22 cellular contexts compared by ENCODE assay signal in the genomic region with DNA sequence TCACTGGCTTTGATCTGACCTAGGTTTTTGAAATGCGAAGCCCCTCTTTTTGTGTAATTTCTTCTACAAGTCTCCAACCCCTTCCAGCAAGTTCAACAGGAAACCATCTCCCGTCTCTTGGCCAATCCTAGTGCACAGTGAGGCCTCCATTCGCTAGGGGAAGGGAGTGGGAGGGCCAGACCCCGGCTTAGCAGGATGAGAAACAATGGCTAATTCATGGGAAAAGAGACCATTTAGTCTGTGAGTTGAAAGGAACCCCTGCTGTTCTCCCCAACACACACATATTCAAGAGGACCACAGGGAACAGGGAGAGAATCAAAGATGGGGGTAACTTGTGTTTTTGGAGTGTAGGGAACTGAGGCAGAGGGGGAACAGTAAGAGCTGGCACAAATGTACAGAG.
A peak's percentile ranks its signal among the peaks of the same experiment; 100 is the strongest.
DNase-seq lines count a peak whose midpoint lies in the region; ATAC-seq and TF ChIP-seq lines count a peak whose summit lies in the region.
"Had no signal": no experiment of that assay in that cellular context is flagged by ENCODE, and none has a peak within 500 bp of the region (broad histone marks: within the 10 kb centered on the region; RNA-seq: fewer than 3 reads in every experiment).

No MANE protein-coding gene starts in this region.

- H3K9me3 Mint-ChIP-seq in Caco-2 (ENCODE audit: unreplicated experiment) (no peaks in the 10 kb centered on the region), glutamatergic neuron (ENCODE audit: unreplicated experiment) (peaks cover 34% of the 10 kb centered on the region)
- H3K9me3 Mint-ChIP-seq: activated CD4-positive, alpha-beta T cell treated with anti-CD3 and anti-CD28 coated beads, Interleukin-2, amount 10 ng/mL, durations not matched to agents 24 days and 14 days; activated T-helper 2 cell treated with anti-CD3 and anti-CD28 coated beads, Interferon-gamma antibody, Interleukin-2, Interleukin-4, amounts not matched to agents 10 μg/mL and 5 μg/mL and 100 μg/mL, durations not matched to agents 14 hours and 24 hours and 36 hours had no signal

- TF ChIP-seq CTCF in Caco-2 (IDR thresholded peaks at IDR 0.05; ENCODE audit: insufficient read depth in 1 of 2, low read depth in 1 of 2, low read length in 1 of 2, severe bottlenecking in 1 of 2, unreplicated experiment in 1 of 2) (no peak), Panc1 (IDR thresholded peaks at IDR 0.05) (no peak), glutamatergic neuron (IDR thresholded peaks at IDR 0.05; ENCODE audit: partially characterized antibody, unreplicated experiment) (no peak), psoas muscle (IDR thresholded peaks at IDR 0.05) (no peak), lower lobe of right lung (IDR thresholded peaks at IDR 0.05) (no peak), uterus (IDR thresholded peaks at IDR 0.05) (no peak)

- H3K4me1 Mint-ChIP-seq in Caco-2 (ENCODE audit: low read depth, unreplicated experiment): peaks cover 6% of the 10 kb centered on the region
- H3K4me1 Mint-ChIP-seq in glutamatergic neuron (ENCODE audit: low read depth, unreplicated experiment): peaks cover 26% of the 10 kb centered on the region

- ATAC-seq in Panc1 (no peak), psoas muscle (no peak), lower lobe of right lung (no peak)
- ATAC-seq: naive thymus-derived CD4-positive, alpha-beta T cell; stimulated activated naive CD8-positive, alpha-beta T cell treated with anti-CD3 and anti-CD28 coated beads, Interleukin-15, Interleukin-2, amounts not matched to agents 100 U/mL and 50 U/mL, for 24 hours had no signal

- DNase-seq in Caco-2 (no peak), Panc1 (ENCODE audit: low read depth, low spot score) (no peak), glutamatergic neuron (no peak), psoas muscle (no peak), lower lobe of right lung (no peak), uterus (no peak)
- no peak for DNase-seq in activated naive CD4-positive, alpha-beta T cell treated with Interleukin-2 at 50 U/mL for 16 hours
- DNase-seq: activated CD4-positive, alpha-beta T cell treated with anti-CD3 and anti-CD28 coated beads, Interleukin-2, amount 10 ng/mL, durations not matched to agents 24 days and 14 days; activated CD8-positive, alpha-beta memory T cell treated with anti-CD3 and anti-CD28 coated beads, Interleukin-2, amount 50 U/mL, for 4 hours; cortex of kidney; EL; naive thymus-derived CD4-positive, alpha-beta T cell; NCI-H1092 treated with DMSO at 0.1 percent for 48 hours; NCI-H2107; NCI-H524; stimulated activated CD4-positive, alpha-beta T cell treated with anti-CD3 and anti-CD28 coated beads, Interleukin-2, amount 100 ng/mL, for 24 hours; stimulated activated naive CD8-positive, alpha-beta T cell treated with anti-CD3 and anti-CD28 coated beads, Interleukin-15, Interleukin-2, amounts not matched to agents 100 U/mL and 50 U/mL, for 24 hours; transverse colon had no signal

- H3K27ac ChIP-seq in Panc1 (ENCODE audit: low read length): peak overlapping the region; percentile 77
- H3K27ac ChIP-seq in psoas muscle: peak overlapping the region; percentile 95
- H3K27ac ChIP-seq in lower lobe of right lung: no peak overlapping the region
- no peak overlapping the region for H3K27ac ChIP-seq in uterus

- TF ChIP-seq POLR2A in uterus (IDR thresholded peaks at IDR 0.05): no peak

- intact Hi-C loops in Caco-2 (cut with micrococcal nuclease; ENCODE audit: unreplicated experiment) (loop anchor here (5.0 kb wide), 1 partner anchor 65 kb away; no protein-coding TSS in a partner anchor), Panc1 (cut with micrococcal nuclease; ENCODE audit: unreplicated experiment) (no loop called here), psoas muscle (cut with DNase I) (no loop called here), lower lobe of right lung (cut with DNase I) (no loop called here), uterus (cut with DNase I; ENCODE audit: low total_unique reads) (no loop called here)

- no peaks in the 10 kb centered on the region for H3K27me3 Mint-ChIP-seq in Caco-2 (ENCODE audit: insufficient read depth, unreplicated experiment)
- peaks cover 30% of the 10 kb centered on the region for H3K27me3 Mint-ChIP-seq in glutamatergic neuron (ENCODE audit: unreplicated experiment)
- H3K27me3 Mint-ChIP-seq: activated CD4-positive, alpha-beta T cell treated with anti-CD3 and anti-CD28 coated beads, Interleukin-2, amount 10 ng/mL, durations not matched to agents 24 days and 14 days; B cell; naive thymus-derived CD4-positive, alpha-beta T cell had no signal

- H3K27ac Mint-ChIP-seq in Caco-2 (ENCODE audit: unreplicated experiment): peak overlapping the region; percentile 3
- peak overlapping the region; percentile 10 for H3K27ac Mint-ChIP-seq in glutamatergic neuron (ENCODE audit: unreplicated experiment)
- H3K27ac Mint-ChIP-seq: activated CD4-positive, alpha-beta T cell treated with anti-CD3 and anti-CD28 coated beads, Interleukin-2, amount 10 ng/mL, durations not matched to agents 24 days and 14 days; activated T-helper 2 cell treated with anti-CD3 and anti-CD28 coated beads, Interferon-gamma antibody, Interleukin-2, Interleukin-4, amounts not matched to agents 10 μg/mL and 5 μg/mL and 100 μg/mL, durations not matched to agents 14 hours and 24 hours and 36 hours had no signal

- H3K4me1 ChIP-seq in Caco-2 (no peaks in the 10 kb centered on the region), Panc1 (ENCODE audit: control insufficient read depth, insufficient read depth, low read length) (peaks cover 42% of the 10 kb centered on the region), psoas muscle (peaks cover 57% of the 10 kb centered on the region), lower lobe of right lung (peaks cover 15% of the 10 kb centered on the region), uterus (no peaks in the 10 kb centered on the region)
- H3K4me1 ChIP-seq: HAP-1 had no signal

- peaks cover 71% of the 10 kb centered on the region for H3K36me3 Mint-ChIP-seq in Caco-2 (ENCODE audit: insufficient read depth, unreplicated experiment)
- H3K36me3 Mint-ChIP-seq in glutamatergic neuron (ENCODE audit: unreplicated experiment): peaks cover 5% of the 10 kb centered on the region

- H3K27me3 ChIP-seq in Caco-2 (replicated peaks; ENCODE audit: control insufficient read depth, insufficient read depth, low read length): no peaks in the 10 kb centered on the region
- H3K27me3 ChIP-seq in Panc1 (ENCODE audit: control insufficient read depth, insufficient read depth, low read length): no peaks in the 10 kb centered on the region
- H3K27me3 ChIP-seq in psoas muscle (ENCODE audit: insufficient read depth in 3 of 3, low read length in 2 of 3): no peaks in the 10 kb centered on the region
- no peaks in the 10 kb centered on the region for H3K27me3 ChIP-seq in lower lobe of right lung (ENCODE audit: low read depth)
- no peaks in the 10 kb centered on the region for H3K27me3 ChIP-seq in uterus
- H3K27me3 ChIP-seq: transverse colon had no signal

- CTCF ChIA-PET in Caco-2 (lab: Charles Lee): no interaction called here
- CTCF ChIA-PET in Panc1 (lab: Charles Lee): no interaction called here

- no peak overlapping the region for H3K4me3 ChIP-seq in Caco-2 (ENCODE audit: low read depth, low read length)
- H3K4me3 ChIP-seq in Panc1 (ENCODE audit: low read depth in 2 of 2, low read length in 2 of 2): no peak overlapping the region
- H3K4me3 ChIP-seq in psoas muscle: no peak overlapping the region
- no peak overlapping the region for H3K4me3 ChIP-seq in lower lobe of right lung
- H3K4me3 ChIP-seq in uterus: no peak overlapping the region
- H3K4me3 ChIP-seq: HAP-1, skin epidermis, transverse colon had no signal

- no peaks in the 10 kb centered on the region for H3K9me3 ChIP-seq in Caco-2
- H3K9me3 ChIP-seq in Panc1 (ENCODE audit: control insufficient read depth, insufficient read depth, low read depth, low read length): no peaks in the 10 kb centered on the region
- no peaks in the 10 kb centered on the region for H3K9me3 ChIP-seq in psoas muscle
- no peaks in the 10 kb centered on the region for H3K9me3 ChIP-seq in lower lobe of right lung
- no peaks in the 10 kb centered on the region for H3K9me3 ChIP-seq in uterus
- H3K9me3 ChIP-seq: HAP-1, transverse colon had no signal

- in situ Hi-C loops in Panc1 (cut with HindIII; ENCODE audit: low pct_unique_long_range_greater_than_20kb, low sequenced_read_pairs): no loop called here

- H3K36me3 ChIP-seq in Caco-2 (ENCODE audit: control insufficient read depth, insufficient read depth, low read length) (peaks cover 1% of the 10 kb centered on the region), Panc1 (ENCODE audit: control insufficient read depth, insufficient read depth, low read length) (peaks cover 13% of the 10 kb centered on the region; the same call in 1 of the 2 replicates), psoas muscle (ENCODE audit: insufficient read depth in 1 of 2, low read depth in 1 of 2) (peaks cover 0 to 20% of the 10 kb centered on the region in 2 donors), lower lobe of right lung (peaks cover 26% of the 10 kb centered on the region), uterus (no peaks in the 10 kb centered on the region)

- POLR2A ChIA-PET in Caco-2 (lab: Charles Lee): no interaction called here
- POLR2A ChIA-PET in Panc1 (lab: Charles Lee): no interaction called here

- 75 to 81% (median 78%) methylated on average over 4 of the region's 4 CpGs for WGBS in psoas muscle, 3 donors

- no peak overlapping the region for H3K4me3 Mint-ChIP-seq in Caco-2 (ENCODE audit: unreplicated experiment)
- peak overlapping the region; percentile 8 for H3K4me3 Mint-ChIP-seq in glutamatergic neuron (ENCODE audit: unreplicated experiment)
- H3K4me3 Mint-ChIP-seq: activated CD4-positive, alpha-beta T cell treated with anti-CD3 and anti-CD28 coated beads, Interleukin-2, amount 10 ng/mL, durations not matched to agents 24 days and 14 days; B cell had no signal

- BruUV-seq in Caco-2 (replicated peaks; lab: Mats Ljungman, UMichigan): no TSS peak
- no TSS peak for BruUV-seq in Panc1 (replicated peaks; lab: Mats Ljungman, UMichigan)

Comparison
In these comparisons a context has a peak if more than half of its experiments do, and no peak if none do; other contexts are left out.
1. H3K27ac ChIP-seq: peak in Panc1 (single experiment) and psoas muscle (single experiment); none in lower lobe of right lung (single experiment) and uterus (0 of 2).